Comparison of ENCODE assay signal across 8 cellular contexts in the genomic region with DNA sequence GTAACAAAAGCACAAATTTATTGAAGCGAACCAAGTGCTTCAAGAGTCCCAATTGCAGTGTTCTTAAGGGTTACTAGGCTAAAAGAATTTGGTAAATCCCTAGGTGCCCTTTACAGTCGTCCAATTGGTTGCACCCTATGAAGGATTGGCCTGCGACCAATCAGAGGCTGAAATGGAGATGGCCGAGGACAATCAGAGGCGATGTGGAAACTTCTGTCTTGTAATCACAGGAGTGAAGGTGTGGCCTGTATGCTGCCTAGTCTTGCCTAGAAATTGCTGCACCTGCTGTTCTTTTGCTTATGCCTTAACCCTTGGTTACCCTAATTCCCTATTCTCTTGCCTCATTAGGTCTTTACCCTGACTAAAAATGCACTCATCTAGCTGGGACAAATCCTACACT.
A peak's percentile ranks its signal among the peaks of the same experiment; 100 is the strongest.
DNase-seq lines count a peak whose midpoint lies in the region; ATAC-seq and TF ChIP-seq lines count a peak whose summit lies in the region.

No MANE protein-coding gene starts in this region.

- H3K4me1 Mint-ChIP-seq in stimulated activated naive CD8-positive, alpha-beta T cell treated with anti-CD3 and anti-CD28 coated beads, Interleukin-15, Interleukin-2, amounts not matched to agents 100 ng/mL and 50 ng/mL, for 24 hours (ENCODE audit: low read depth): peaks cover 39% of the 10 kb centered on the region

- H3K27ac Mint-ChIP-seq in stimulated activated naive CD8-positive, alpha-beta T cell treated with anti-CD3 and anti-CD28 coated beads, Interleukin-15, Interleukin-2, amounts not matched to agents 100 ng/mL and 50 ng/mL, for 24 hours: peak overlapping the region; percentile 94

- no peaks in the 10 kb centered on the region for H3K9me3 ChIP-seq in WERI-Rb-1 (ENCODE audit: severe bottlenecking)

- H3K4me3 Mint-ChIP-seq in stimulated activated naive CD8-positive, alpha-beta T cell treated with anti-CD3 and anti-CD28 coated beads, Interleukin-15, Interleukin-2, amounts not matched to agents 100 ng/mL and 50 ng/mL, for 24 hours: peak overlapping the region; percentile 95

- no peaks in the 10 kb centered on the region for H3K27me3 ChIP-seq in WERI-Rb-1 (ENCODE audit: insufficient read depth, low read depth, severe bottlenecking)

- TF ChIP-seq CTCF in WERI-Rb-1 (IDR thresholded peaks at IDR 0.05; ENCODE audit: low read depth, low read length): no peak

- no peak for DNase-seq in stimulated activated naive CD8-positive, alpha-beta T cell treated with anti-CD3 and anti-CD28 coated beads, Interleukin-15, Interleukin-2, amounts not matched to agents 100 U/mL and 50 U/mL, for 24 hours
- DNase-seq in WERI-Rb-1 (no peak), kidney tubule cell (ENCODE audit: low spot score) (peak; percentile 22), NCI-H1092 (lab: John Stamatoyannopoulos, UW) (no peak), NCI-H1694 (lab: John Stamatoyannopoulos, UW) (no peak), kidney glomerular epithelial cell (lab: John Stamatoyannopoulos, UW) (no peak)

- H3K27me3 Mint-ChIP-seq in stimulated activated naive CD8-positive, alpha-beta T cell treated with anti-CD3 and anti-CD28 coated beads, Interleukin-15, Interleukin-2, amounts not matched to agents 100 ng/mL and 50 ng/mL, for 24 hours: no peaks in the 10 kb centered on the region

- no peak for ATAC-seq in stimulated activated naive CD8-positive, alpha-beta T cell treated with anti-CD3 and anti-CD28 coated beads, Interleukin-15, Interleukin-2, amounts not matched to agents 100 U/mL and 50 U/mL, for 24 hours
- ATAC-seq in HG02938 (IDR thresholded peaks at IDR 0.05; ENCODE audit: unreplicated experiment): no peak

- peaks cover 25% of the 10 kb centered on the region for H3K36me3 Mint-ChIP-seq in stimulated activated naive CD8-positive, alpha-beta T cell treated with anti-CD3 and anti-CD28 coated beads, Interleukin-15, Interleukin-2, amounts not matched to agents 100 ng/mL and 50 ng/mL, for 24 hours (ENCODE audit: low read depth)

- H3K4me3 ChIP-seq in WERI-Rb-1 (ENCODE audit: low read depth, low read length): peak overlapping the region; percentile 74

- H3K36me3 ChIP-seq in WERI-Rb-1: peaks cover 12% of the 10 kb centered on the region

- H3K9me3 Mint-ChIP-seq in stimulated activated naive CD8-positive, alpha-beta T cell treated with anti-CD3 and anti-CD28 coated beads, Interleukin-15, Interleukin-2, amounts not matched to agents 100 ng/mL and 50 ng/mL, for 24 hours: no peaks in the 10 kb centered on the region

- peak overlapping the region; percentile 91 for H3K27ac ChIP-seq in WERI-Rb-1
